ENCODE assay signal across 18 cellular contexts in genomic region chr17:78294776-78295175, GRCh38.
DNase-seq lines count a peak whose midpoint lies in the region; ATAC-seq and TF ChIP-seq lines count a peak whose summit lies in the region.
"Had no signal": no experiment of that assay in that cellular context is flagged by ENCODE, and none has a peak within 500 bp of the region (broad histone marks: within the 10 kb centered on the region; RNA-seq: fewer than 3 reads in every experiment).

No MANE protein-coding gene starts in this region.

- intact Hi-C loops in thyroid gland (cut with DNase I), result loop anchor here (5.0 kb wide), 1 partner anchor 128 kb away; no protein-coding TSS in a partner anchor

- no peak overlapping the region for H3K4me3 ChIP-seq in AG04450 (ENCODE audit: low read depth, low read length)
- no peak overlapping the region for H3K4me3 ChIP-seq in fibroblast of mammary gland (ENCODE audit: control insufficient read depth, low read depth, low read length)
- no peak overlapping the region for H3K4me3 ChIP-seq in thyroid gland (replicated peaks in 1 of 3)
- H3K4me3 ChIP-seq: esophagus squamous epithelium had no signal

- no peak overlapping the region for H3K4me3 Mint-ChIP-seq in naive thymus-derived CD8-positive, alpha-beta T cell
- H3K4me3 Mint-ChIP-seq: activated B cell treated with CpG ODN at 0.5 μM for 24 hours; dendritic cell treated with granulocyte-macrophage colony-stimulating factor and Interleukin-4, amounts not matched to agents 40 ng/mL and 50 ng/mL, for 4 days had no signal

- TF ChIP-seq POLR2A in thyroid gland (IDR thresholded peaks at IDR 0.05), result no peak

- TF ChIP-seq CTCF in AG04450 (IDR thresholded peaks at IDR 0.05; ENCODE audit: low read depth, low read length) (no peak), fibroblast of mammary gland (conservative IDR thresholded peaks at IDR 0.05; ENCODE audit: control insufficient read depth, insufficient read depth, low read depth, low read length) (no peak), thyroid gland (IDR thresholded peaks at IDR 0.05) (no peak)

- no peak for ATAC-seq in naive thymus-derived CD8-positive, alpha-beta T cell
- ATAC-seq: left lobe of liver had no signal

- H3K27ac ChIP-seq in AG04450 (ENCODE audit: low read depth, low read length), result peak overlapping the region; percentile 11
- H3K27ac ChIP-seq in thyroid gland, result no peak overlapping the region

- H3K36me3 ChIP-seq in thyroid gland, result no peaks in the 10 kb centered on the region
- H3K36me3 ChIP-seq: esophagus squamous epithelium had no signal

- DNase-seq in AG04450 (ENCODE audit: low read depth, low spot score) (no peak), HS-5 (ENCODE audit: low read depth) (peak; percentile 36), T1000 (lab: John Stamatoyannopoulos, UW) (peak; percentile 40), fibroblast of mammary gland (ENCODE audit: low read depth) (peak; percentile 56), NCI-H510A (lab: John Stamatoyannopoulos, UW) (no peak), COR-L47 (lab: John Stamatoyannopoulos, UW) (no peak), thyroid gland (no peak)
- no peak for DNase-seq in naive thymus-derived CD8-positive, alpha-beta T cell
- DNase-seq: activated B cell treated with CpG ODN at 0.5 μM for 24 hours; activated effector memory CD4-positive, alpha-beta T cell treated with Interleukin-2 at 50 U/mL for 16 hours; anterior cingulate cortex; esophagus squamous epithelium; NCI-H1930; NCI-H524 treated with DMSO at 0.1 percent for 48 hours; posterior cingulate gyrus; stimulated activated naive CD4-positive, alpha-beta T cell treated with Interleukin-2 at 50 U/mL for 16 hours had no signal

- H3K27ac Mint-ChIP-seq in naive thymus-derived CD8-positive, alpha-beta T cell, result no peak overlapping the region
- H3K27ac Mint-ChIP-seq: activated B cell treated with CpG ODN at 0.5 μM for 24 hours had no signal

- no peaks in the 10 kb centered on the region for H3K27me3 Mint-ChIP-seq in naive thymus-derived CD8-positive, alpha-beta T cell
- H3K27me3 Mint-ChIP-seq: activated B cell treated with CpG ODN at 0.5 μM for 24 hours had no signal

- 84 to 90% methylated on average over 13 to 15 of the region's 15 CpGs for WGBS in thyroid gland, 2 donors

- H3K9me3 ChIP-seq in AG04450 (ENCODE audit: control insufficient read depth, insufficient read depth, low read length) (peaks cover 3% of the 10 kb centered on the region; the same call in 1 of the 2 replicates), thyroid gland (no peaks in the 10 kb centered on the region)
- H3K9me3 ChIP-seq: esophagus squamous epithelium had no signal

- POLR2A ChIA-PET in AG04450 (lab: Yijun Ruan, JAX), result no interaction called here
- POLR2A ChIA-PET in naive thymus-derived CD8-positive, alpha-beta T cell (lab: Charles Lee), result interaction anchor here (0.6 kb wide), 1 partner anchor 16 kb away, joined by 3 read pairs; no protein-coding TSS in a partner anchor

- H3K9me3 Mint-ChIP-seq in naive thymus-derived CD8-positive, alpha-beta T cell, result no peaks in the 10 kb centered on the region
- H3K9me3 Mint-ChIP-seq: activated B cell treated with CpG ODN at 0.5 μM for 24 hours; dendritic cell treated with granulocyte-macrophage colony-stimulating factor and Interleukin-4, amounts not matched to agents 40 ng/mL and 50 ng/mL, for 4 days had no signal

- no peaks in the 10 kb centered on the region for H3K4me1 Mint-ChIP-seq in naive thymus-derived CD8-positive, alpha-beta T cell

- CTCF ChIA-PET in AG04450 (lab: Charles Lee), result no interaction called here

- H3K36me3 Mint-ChIP-seq in naive thymus-derived CD8-positive, alpha-beta T cell, result no peaks in the 10 kb centered on the region

- H3K27me3 ChIP-seq in AG04450 (ENCODE audit: control insufficient read depth, insufficient read depth, low read length), result no peaks in the 10 kb centered on the region
- no peaks in the 10 kb centered on the region for H3K27me3 ChIP-seq in thyroid gland
- H3K27me3 ChIP-seq: esophagus squamous epithelium had no signal

- H3K4me1 ChIP-seq in thyroid gland, result no peaks in the 10 kb centered on the region

Comparison
In these comparisons a context has a peak if more than half of its experiments do, and no peak if none do; other contexts are left out.
1. DNase-seq: peak in HS-5 (single experiment), T1000 (single experiment) and fibroblast of mammary gland (single experiment); none in AG04450 (single experiment), NCI-H510A (single experiment), COR-L47 (single experiment), thyroid gland (0 of 2) and naive thymus-derived CD8-positive, alpha-beta T cell (0 of 10).